ENCODE assay signal across 31 cellular contexts in the genomic region with DNA sequence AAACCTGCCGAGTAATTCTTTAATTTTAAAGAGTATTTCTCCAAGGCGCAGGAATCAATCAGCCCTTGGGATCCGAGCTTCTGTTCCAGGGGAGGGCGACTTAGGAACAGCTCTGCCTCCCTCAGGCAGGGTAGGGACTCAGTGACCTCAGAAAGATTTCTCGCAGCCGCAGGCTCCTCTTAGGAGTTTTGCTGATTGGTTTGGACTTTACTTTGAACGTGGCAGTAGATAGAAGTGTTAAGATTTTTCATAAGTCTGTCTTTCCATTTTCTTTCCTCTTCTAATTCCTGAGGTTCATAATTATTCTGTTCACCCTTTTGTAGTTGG.
"Had no signal": no experiment of that assay in that cellular context is flagged by ENCODE, and none has a peak within 500 bp of the region (broad histone marks: within the 10 kb centered on the region; RNA-seq: fewer than 3 reads in every experiment).

No MANE protein-coding gene starts in this region.

- H3K4me1 ChIP-seq: breast epithelium, gastrocnemius medialis, pancreas, prostate gland, upper lobe of right lung had no signal

- H3K27ac ChIP-seq: breast epithelium, gastrocnemius medialis, pancreas, prostate gland, sigmoid colon, tibial artery, upper lobe of right lung had no signal

- H3K27ac Mint-ChIP-seq: activated B cell treated with CpG ODN at 0.5 μM for 24 hours; activated CD8-positive, alpha-beta T cell treated with anti-CD3 and anti-CD28 coated beads for 36 hours; activated naive CD4-positive, alpha-beta T cell treated with anti-CD3 and anti-CD28 coated beads, Interleukin-2, amount 50 U/mL, for 24 hours; activated T-helper 17 cell treated with anti-CD3 and anti-CD28 coated beads, Interleukin-2, amount 50 U/mL, for 72 hours; immature natural killer cell; stimulated activated memory B cell treated with anti-CD40 and anti-IgM and Interleukin-4, amounts not matched to agents 10 μg/mL and 1 μg/mL and 100 μg/mL, for 72 hours; stimulated activated naive CD8-positive, alpha-beta T cell treated with anti-CD3 and anti-CD28 coated beads, Interleukin-15, amount 100 ng/mL, for 72 hours; T-helper 1 cell treated with Interleukin-12 subunit alpha and Interleukin-12 subunit beta and Interleukin-4 antibody, amounts not matched to agents 30 μg/mL and 1 μg/mL, for 36 hours had no signal

- H3K36me3 ChIP-seq: breast epithelium, gastrocnemius medialis, pancreas, prostate gland, sigmoid colon, tibial artery, upper lobe of right lung had no signal

- H3K27me3 ChIP-seq: breast epithelium, gastrocnemius medialis, hepatocyte, pancreas, sigmoid colon, tibial artery, upper lobe of right lung had no signal

- H3K9me3 ChIP-seq: breast epithelium, gastrocnemius medialis, pancreas, prostate gland, sigmoid colon, tibial artery, upper lobe of right lung had no signal

- H2AFZ ChIP-seq: hepatocyte had no signal

- H3K79me2 ChIP-seq: hepatocyte had no signal

- H3K4me3 ChIP-seq: gastrocnemius medialis, hepatocyte, pancreas, prostate gland, sigmoid colon, tibial artery, upper lobe of right lung had no signal

- H3K9me3 Mint-ChIP-seq: activated B cell treated with CpG ODN at 0.5 μM for 24 hours; activated CD8-positive, alpha-beta T cell treated with anti-CD3 and anti-CD28 coated beads for 36 hours; activated naive CD4-positive, alpha-beta T cell treated with anti-CD3 and anti-CD28 coated beads, Interleukin-2, amount 50 U/mL, for 24 hours; activated T-cell treated with anti-CD3 and anti-CD28 coated beads, Interleukin-2, amount 50 U/mL, for 4 hours; activated T-helper 17 cell treated with anti-CD3 and anti-CD28 coated beads, Interleukin-2, amount 50 U/mL, for 72 hours; immature natural killer cell; stimulated activated memory B cell treated with anti-CD40 and anti-IgM and Interleukin-4, amounts not matched to agents 10 μg/mL and 1 μg/mL and 100 μg/mL, for 72 hours; stimulated activated naive CD8-positive, alpha-beta T cell treated with anti-CD3 and anti-CD28 coated beads, Interleukin-15, amount 100 ng/mL, for 72 hours; T-helper 1 cell treated with Interleukin-12 subunit alpha and Interleukin-12 subunit beta and Interleukin-4 antibody, amounts not matched to agents 30 μg/mL and 1 μg/mL, for 36 hours had no signal

- H3K4me2 ChIP-seq: hepatocyte had no signal

- DNase-seq: activated B cell treated with CpG ODN at 0.5 μM for 24 hours; activated CD4-positive, alpha-beta T cell treated with anti-CD3 and anti-CD28 coated beads, Interleukin-2, amount 50 U/mL, for 1 hour; activated CD8-positive, alpha-beta T cell treated with anti-CD3 and anti-CD28 coated beads for 36 hours; activated T-cell treated with anti-CD3 and anti-CD28 coated beads, Interleukin-2, amount 50 U/mL, for 4 hours; central memory CD4-positive, alpha-beta T cell; dermis blood vessel endothelial cell; effector CD8-positive, alpha-beta T cell; gastrocnemius medialis; glutamatergic neuron; immature natural killer cell; kidney; left colon; midbrain; naive thymus-derived CD4-positive, alpha-beta T cell; pancreas; sigmoid colon; small intestine; stimulated activated CD4-positive, alpha-beta T cell treated with anti-CD3 and anti-CD28 coated beads, Interleukin-4, amount 100 ng/mL, for 4 hours; stimulated activated CD8-positive, alpha-beta memory T cell treated with anti-CD3 and anti-CD28 coated beads, Interleukin-4, amount 100 ng/mL, for 48 hours; stimulated activated naive CD8-positive, alpha-beta T cell treated with anti-CD3 and anti-CD28 coated beads, Interleukin-15, amount 100 ng/mL, for 72 hours; T1000; tibial artery; upper lobe of right lung had no signal

- H3K4me1 Mint-ChIP-seq: activated B cell treated with CpG ODN at 0.5 μM for 24 hours; activated naive CD4-positive, alpha-beta T cell treated with anti-CD3 and anti-CD28 coated beads, Interleukin-2, amount 50 U/mL, for 24 hours; activated T-helper 17 cell treated with anti-CD3 and anti-CD28 coated beads, Interleukin-2, amount 50 U/mL, for 72 hours; immature natural killer cell; neural crest cell; stimulated activated memory B cell treated with anti-CD40 and anti-IgM and Interleukin-4, amounts not matched to agents 10 μg/mL and 1 μg/mL and 100 μg/mL, for 72 hours; stimulated activated naive CD8-positive, alpha-beta T cell treated with anti-CD3 and anti-CD28 coated beads, Interleukin-15, amount 100 ng/mL, for 72 hours had no signal

- ATAC-seq: activated CD8-positive, alpha-beta T cell treated with anti-CD3 and anti-CD28 coated beads for 36 hours; activated T-cell treated with anti-CD3 and anti-CD28 coated beads, Interleukin-2, amount 50 U/mL, for 4 hours; activated T-helper 17 cell treated with anti-CD3 and anti-CD28 coated beads, Interleukin-2, amount 50 U/mL, for 72 hours; gastrocnemius medialis; left colon; naive thymus-derived CD4-positive, alpha-beta T cell; pancreas; stimulated activated memory B cell treated with anti-CD40 and anti-IgM and Interleukin-4, amounts not matched to agents 10 μg/mL and 1 μg/mL and 100 μg/mL, for 72 hours; stimulated activated naive CD8-positive, alpha-beta T cell treated with anti-CD3 and anti-CD28 coated beads, Interleukin-15, amount 100 ng/mL, for 72 hours; upper lobe of right lung had no signal

- H3K36me3 Mint-ChIP-seq: activated naive CD4-positive, alpha-beta T cell treated with anti-CD3 and anti-CD28 coated beads, Interleukin-2, amount 50 U/mL, for 24 hours; immature natural killer cell; naive thymus-derived CD4-positive, alpha-beta T cell; stimulated activated memory B cell treated with anti-CD40 and anti-IgM and Interleukin-4, amounts not matched to agents 10 μg/mL and 1 μg/mL and 100 μg/mL, for 72 hours had no signal

- H3K4me3 Mint-ChIP-seq: activated B cell treated with CpG ODN at 0.5 μM for 24 hours; activated CD8-positive, alpha-beta T cell treated with anti-CD3 and anti-CD28 coated beads for 36 hours; activated naive CD4-positive, alpha-beta T cell treated with anti-CD3 and anti-CD28 coated beads, Interleukin-2, amount 50 U/mL, for 24 hours; activated T-cell treated with anti-CD3 and anti-CD28 coated beads, Interleukin-2, amount 50 U/mL, for 4 hours; activated T-helper 17 cell treated with anti-CD3 and anti-CD28 coated beads, Interleukin-2, amount 50 U/mL, for 72 hours; immature natural killer cell; naive thymus-derived CD4-positive, alpha-beta T cell; neural crest cell; stimulated activated memory B cell treated with anti-CD40 and anti-IgM and Interleukin-4, amounts not matched to agents 10 μg/mL and 1 μg/mL and 100 μg/mL, for 72 hours; stimulated activated naive CD8-positive, alpha-beta T cell treated with anti-CD3 and anti-CD28 coated beads, Interleukin-15, amount 100 ng/mL, for 72 hours; T-helper 1 cell treated with Interleukin-12 subunit alpha and Interleukin-12 subunit beta and Interleukin-4 antibody, amounts not matched to agents 30 μg/mL and 1 μg/mL, for 36 hours had no signal
